Comparison of ENCODE assay signal across 1 cellular context in the genomic region with DNA sequence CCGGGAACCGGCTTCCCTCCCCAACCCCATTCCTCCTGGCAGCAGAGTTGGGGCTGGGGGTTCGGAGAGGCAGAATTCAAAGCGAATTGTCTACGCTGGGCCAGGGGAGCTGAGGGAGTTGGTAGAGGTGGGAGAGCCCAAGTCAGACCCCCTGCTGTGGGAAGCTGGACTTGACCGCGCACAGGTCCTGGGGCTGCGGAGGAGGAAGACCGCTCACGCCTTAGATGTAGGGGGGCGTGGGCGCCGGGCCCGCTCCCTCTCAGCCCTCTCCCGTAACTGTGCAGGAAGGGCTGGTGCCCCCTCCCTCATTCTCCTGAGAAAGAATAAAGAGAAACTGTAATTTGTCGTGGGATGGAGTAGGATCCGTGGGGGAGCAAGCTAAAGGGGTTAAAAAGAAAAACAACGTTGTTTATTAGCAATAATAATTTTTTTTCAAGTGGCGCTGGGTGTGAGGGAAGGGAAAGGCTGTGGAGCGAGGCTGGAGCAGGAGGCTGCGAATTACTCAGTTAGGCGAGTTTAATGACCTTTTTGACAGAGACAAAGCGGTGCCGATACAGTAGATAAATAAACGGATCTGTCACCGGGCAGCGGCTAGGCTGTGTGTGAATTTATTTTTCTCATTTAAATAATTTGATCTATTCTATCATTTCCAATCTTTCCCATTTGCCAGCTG.
A peak's percentile ranks its signal among the peaks of the same experiment; 100 is the strongest.
TF ChIP-seq lines count a peak whose summit lies in the region.

No MANE protein-coding gene starts in this region.

TF ChIP-seq in GM12878, 131 proteins besides CTCF, POLR2A, EP300 and RAD21:
- no peak for TF ChIP-seq KAT2A (conservative IDR thresholded peaks at IDR 0.05; ENCODE audit: control insufficient read depth, low read depth, low read length)
- TF ChIP-seq SUZ12 (IDR thresholded peaks at IDR 0.05; ENCODE audit: unreplicated experiment): peak; percentile 66
